Comparison of ENCODE assay signal across 2 cellular contexts in the genomic region with DNA sequence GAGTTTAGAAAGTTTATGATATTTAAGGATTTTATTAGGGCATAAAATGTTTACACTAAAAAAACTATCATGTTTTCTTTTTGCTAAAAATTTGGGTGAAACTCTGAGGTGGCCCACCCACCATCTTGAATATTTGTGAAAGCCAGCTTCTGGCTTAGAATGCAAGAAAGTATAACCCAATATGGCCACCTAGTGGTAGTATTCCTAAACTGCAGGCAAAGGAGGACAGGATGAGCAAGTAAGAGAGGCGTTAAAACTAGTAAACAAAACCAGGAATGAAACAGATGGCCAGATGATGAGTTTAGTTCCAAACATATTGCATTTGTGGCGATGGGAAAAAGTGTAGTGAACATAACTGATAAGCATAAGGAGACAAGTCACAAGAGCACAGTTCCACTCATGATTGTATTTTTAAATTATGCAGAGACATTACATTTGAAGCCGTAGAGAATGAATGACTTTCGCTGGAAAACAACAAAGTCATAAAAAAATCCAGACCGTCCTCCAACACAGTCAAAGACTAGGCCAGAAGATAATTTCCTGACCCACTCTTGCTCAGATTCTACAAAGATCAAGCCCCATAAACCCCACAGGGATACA.
TF ChIP-seq lines count a peak whose summit lies in the region.

No MANE protein-coding gene starts in this region.

TF ChIP-seq in IMR-90, 13 proteins besides CTCF, POLR2A, EP300 and RAD21:
- TF ChIP-seq BHLHE40 (IDR thresholded peaks at IDR 0.05; ENCODE audit: low read depth, low read length) (0 out of 2 replicates have a peak, but pooled peaks have one; percentile 12), RFX5 (IDR thresholded peaks at IDR 0.05; ENCODE audit: low read depth, low read length) (no peak), SMC3 (IDR thresholded peaks at IDR 0.05; ENCODE audit: low read depth, low read length) (peak; percentile 63), MXI1 (IDR thresholded peaks at IDR 0.05; ENCODE audit: borderline replicate concordance, low read depth, low read length) (no peak), CEBPB (IDR thresholded peaks at IDR 0.05; ENCODE audit: low read depth, low read length) (no peak), ELK1 (IDR thresholded peaks at IDR 0.05; ENCODE audit: borderline replicate concordance, low read depth, low read length) (no peak)
TF ChIP-seq in IMR-90: peak in this region for 2.

TF ChIP-seq in K562, 482 proteins besides CTCF, POLR2A, EP300 and RAD21:
- TF ChIP-seq SLC30A9 (CRISPR knock-in tag; IDR thresholded peaks at IDR 0.05) (no peak), TEAD4 (IDR thresholded peaks at IDR 0.05; ENCODE audit: low read length) (peak; percentile 32; the same call in 1 of the 2 replicates), TEAD4 (CRISPR knock-in tag; IDR thresholded peaks at IDR 0.05; ENCODE audit: borderline replicate concordance) (no peak), U2AF1 (optimal IDR thresholded peaks at IDR 0.05; ENCODE audit: low read depth, low read length) (peak; percentile 22), SMC3 (conservative IDR thresholded peaks at IDR 0.05; ENCODE audit: insufficient read depth, low read depth, low read length) (peak; percentile 37; the same call in 1 of the 2 replicates), HDGF (IDR thresholded peaks at IDR 0.05) (no peak), NFYB (IDR thresholded peaks at IDR 0.05; ENCODE audit: extremely low read depth, insufficient read length) (no peak), STAT5B (CRISPR knock-in tag; IDR thresholded peaks at IDR 0.05) (no peak), HMBOX1 (IDR thresholded peaks at IDR 0.05) (peak; percentile 74)
- TF ChIP-seq, protein P1, sequence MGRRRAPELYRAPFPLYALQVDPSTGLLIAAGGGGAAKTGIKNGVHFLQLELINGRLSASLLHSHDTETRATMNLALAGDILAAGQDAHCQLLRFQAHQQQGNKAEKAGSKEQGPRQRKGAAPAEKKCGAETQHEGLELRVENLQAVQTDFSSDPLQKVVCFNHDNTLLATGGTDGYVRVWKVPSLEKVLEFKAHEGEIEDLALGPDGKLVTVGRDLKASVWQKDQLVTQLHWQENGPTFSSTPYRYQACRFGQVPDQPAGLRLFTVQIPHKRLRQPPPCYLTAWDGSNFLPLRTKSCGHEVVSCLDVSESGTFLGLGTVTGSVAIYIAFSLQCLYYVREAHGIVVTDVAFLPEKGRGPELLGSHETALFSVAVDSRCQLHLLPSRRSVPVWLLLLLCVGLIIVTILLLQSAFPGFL (CRISPR knock-in tag; IDR thresholded peaks at IDR 0.05) = no peak
- TF ChIP-seq, protein P2, sequence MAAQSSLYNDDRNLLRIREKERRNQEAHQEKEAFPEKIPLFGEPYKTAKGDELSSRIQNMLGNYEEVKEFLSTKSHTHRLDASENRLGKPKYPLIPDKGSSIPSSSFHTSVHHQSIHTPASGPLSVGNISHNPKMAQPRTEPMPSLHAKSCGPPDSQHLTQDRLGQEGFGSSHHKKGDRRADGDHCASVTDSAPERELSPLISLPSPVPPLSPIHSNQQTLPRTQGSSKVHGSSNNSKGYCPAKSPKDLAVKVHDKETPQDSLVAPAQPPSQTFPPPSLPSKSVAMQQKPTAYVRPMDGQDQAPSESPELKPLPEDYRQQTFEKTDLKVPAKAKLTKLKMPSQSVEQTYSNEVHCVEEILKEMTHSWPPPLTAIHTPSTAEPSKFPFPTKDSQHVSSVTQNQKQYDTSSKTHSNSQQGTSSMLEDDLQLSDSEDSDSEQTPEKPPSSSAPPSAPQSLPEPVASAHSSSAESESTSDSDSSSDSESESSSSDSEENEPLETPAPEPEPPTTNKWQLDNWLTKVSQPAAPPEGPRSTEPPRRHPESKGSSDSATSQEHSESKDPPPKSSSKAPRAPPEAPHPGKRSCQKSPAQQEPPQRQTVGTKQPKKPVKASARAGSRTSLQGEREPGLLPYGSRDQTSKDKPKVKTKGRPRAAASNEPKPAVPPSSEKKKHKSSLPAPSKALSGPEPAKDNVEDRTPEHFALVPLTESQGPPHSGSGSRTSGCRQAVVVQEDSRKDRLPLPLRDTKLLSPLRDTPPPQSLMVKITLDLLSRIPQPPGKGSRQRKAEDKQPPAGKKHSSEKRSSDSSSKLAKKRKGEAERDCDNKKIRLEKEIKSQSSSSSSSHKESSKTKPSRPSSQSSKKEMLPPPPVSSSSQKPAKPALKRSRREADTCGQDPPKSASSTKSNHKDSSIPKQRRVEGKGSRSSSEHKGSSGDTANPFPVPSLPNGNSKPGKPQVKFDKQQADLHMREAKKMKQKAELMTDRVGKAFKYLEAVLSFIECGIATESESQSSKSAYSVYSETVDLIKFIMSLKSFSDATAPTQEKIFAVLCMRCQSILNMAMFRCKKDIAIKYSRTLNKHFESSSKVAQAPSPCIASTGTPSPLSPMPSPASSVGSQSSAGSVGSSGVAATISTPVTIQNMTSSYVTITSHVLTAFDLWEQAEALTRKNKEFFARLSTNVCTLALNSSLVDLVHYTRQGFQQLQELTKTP (IDR thresholded peaks at IDR 0.05; ENCODE audit: low read depth in 1 of 2, partially characterized antibody in 2 of 2) = no peak
